10 cellular contexts compared by ENCODE assay signal in the genomic region with DNA sequence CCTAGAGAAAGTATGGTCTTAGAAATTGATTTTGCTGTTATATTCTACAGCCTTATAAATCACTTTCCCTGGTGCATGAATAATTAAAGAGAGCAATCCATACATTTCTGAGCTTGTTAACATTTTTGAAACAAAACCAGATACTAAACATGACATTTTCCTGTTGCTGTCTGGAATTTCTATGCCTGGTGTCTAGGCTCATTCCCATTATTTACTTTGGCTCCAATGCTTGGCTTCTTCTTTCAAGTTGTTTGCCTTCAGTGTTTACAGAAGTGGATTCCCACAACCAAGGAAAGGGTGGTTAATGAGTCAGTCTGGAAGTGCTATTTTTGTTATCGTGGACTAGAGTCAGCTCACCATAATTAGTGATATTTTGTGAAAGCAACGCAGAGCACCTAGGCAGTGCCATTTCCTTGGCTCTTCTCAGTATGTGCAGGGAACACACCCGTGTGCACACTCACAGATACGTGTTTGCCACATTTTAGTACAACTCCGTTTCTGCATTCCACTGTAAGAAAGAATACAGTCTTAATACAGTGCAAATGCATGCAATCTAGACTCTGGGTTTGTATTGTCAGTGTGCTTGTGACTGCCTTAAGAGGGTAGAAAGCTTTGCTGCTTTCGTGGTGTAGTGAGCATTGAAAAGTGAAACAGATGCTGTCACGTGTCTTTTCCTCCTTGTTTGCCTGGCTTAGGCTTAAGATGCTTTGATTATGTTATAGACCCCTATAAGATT.
DNase-seq lines count a peak whose midpoint lies in the region; ATAC-seq, FAIRE-seq and TF ChIP-seq lines count a peak whose summit lies in the region.
"Had no signal": no experiment of that assay in that cellular context is flagged by ENCODE, and none has a peak within 500 bp of the region (broad histone marks: within the 10 kb centered on the region; RNA-seq: fewer than 3 reads in every experiment).

No MANE protein-coding gene starts in this region.

- H3K4me3 ChIP-seq in fibroblast of lung (replicated peaks in 1 of 4; ENCODE audit: control extremely low read depth in 1 of 4, insufficient read depth in 1 of 4, low read depth in 3 of 4, low read length in 4 of 4): peak overlapping the region in 3 of 4 experiments; percentile 18 to 35 (median 28)
- peak overlapping the region in 2 of 4 donors; percentile 12 to 13 for H3K4me3 ChIP-seq in pancreas

- WGBS in pancreas, 2 donors: 7 to 8% methylated on average over 7 of the region's 7 CpGs

- FAIRE-seq in pancreas (lab: Jason Lieb, UNC): peak; percentile 71

- H3K36me3 ChIP-seq in fibroblast of lung (ENCODE audit: control insufficient read depth, insufficient read depth, low read length): no peaks in the 10 kb centered on the region
- H3K36me3 ChIP-seq in pancreas: no peaks in the 10 kb centered on the region

- H2AFZ ChIP-seq in fibroblast of lung (ENCODE audit: low read length): peak overlapping the region; percentile 30

- no peaks in the 10 kb centered on the region for H3K79me2 ChIP-seq in fibroblast of lung (ENCODE audit: control insufficient read depth, insufficient read depth, low read length)

- no peak overlapping the region for H3K9ac ChIP-seq in fibroblast of lung (ENCODE audit: insufficient read depth, low read length)

- no peaks in the 10 kb centered on the region for H4K20me1 ChIP-seq in fibroblast of lung (ENCODE audit: control insufficient read depth, extremely low read depth, insufficient read depth, low read length)

- intact Hi-C loops in pancreas (cut with DNase I): no loop called here

- H3K9me3 ChIP-seq in fibroblast of lung (ENCODE audit: control insufficient read depth, insufficient read depth, low read depth, low read length) (no peaks in the 10 kb centered on the region), pancreas (no peaks in the 10 kb centered on the region)

- H3K27ac ChIP-seq in fibroblast of lung (ENCODE audit: insufficient read depth, low read length) (peak overlapping the region; percentile 49), pancreas (peak overlapping the region in 2 of 4 donors; percentile 11 to 37)

- H3K27me3 ChIP-seq in fibroblast of lung (ENCODE audit: control insufficient read depth, insufficient read depth, low read length): no peaks in the 10 kb centered on the region
- H3K27me3 ChIP-seq in pancreas: no peaks in the 10 kb centered on the region

- H3K4me1 ChIP-seq in fibroblast of lung (ENCODE audit: control insufficient read depth, extremely low read depth, insufficient read depth, low read length) (peaks cover 11% of the 10 kb centered on the region), pancreas (peaks cover 9 to 22% (median 14%) of the 10 kb centered on the region in 3 donors)

- H3K4me2 ChIP-seq in fibroblast of lung (ENCODE audit: extremely low read depth, insufficient read depth, low read length): peak overlapping the region; percentile 85

- TF ChIP-seq CTCF in fibroblast of lung (conservative IDR thresholded peaks at IDR 0.05 in 1 of 2, IDR thresholded peaks at IDR 0.05 in 1 of 2; ENCODE audit: low read depth in 1 of 2, low read length in 2 of 2): no peak
- TF ChIP-seq CTCF in pancreas (IDR thresholded peaks at IDR 0.05): no peak

- DNase-seq in DMS79 treated with DMSO at 0.1 percent for 48 hours (lab: John Stamatoyannopoulos, UW) (peak; percentile 78), NCI-H748 (lab: John Stamatoyannopoulos, UW; ENCODE audit: unreplicated experiment) (peak; percentile 73), fibroblast of lung (ENCODE audit: low read depth in 2 of 2) (peak; percentile 83 to 98), pancreas (peak in 2 of 6 donors; percentile 19 to 20), GF-D8 (lab: John Stamatoyannopoulos, UW) (no peak)
- DNase-seq in stimulated activated CD4-positive, alpha-beta T cell treated with anti-CD3 and anti-CD28 coated beads, Interleukin-2, amount 100 ng/mL, for 48 hours: no peak
- DNase-seq: cortex of kidney, NCI-H2081 treated with DMSO at 0.1 percent for 48 hours had no signal

- ATAC-seq in pancreas: peak; percentile 94 to 97 (median 96)
- no peak for ATAC-seq in HG03521 (IDR thresholded peaks at IDR 0.05; ENCODE audit: unreplicated experiment)
- no peak for ATAC-seq in GM21619 (IDR thresholded peaks at IDR 0.05; ENCODE audit: unreplicated experiment)

Comparison
In these comparisons a context has a peak if more than half of its experiments do, and no peak if none do; other contexts are left out.
1. DNase-seq: peak in DMS79 treated with DMSO at 0.1 percent for 48 hours (single experiment), NCI-H748 (single experiment) and fibroblast of lung (2 of 2); none in GF-D8 (single experiment) and stimulated activated CD4-positive, alpha-beta T cell treated with anti-CD3 and anti-CD28 coated beads, Interleukin-2, amount 100 ng/mL, for 48 hours (0 of 2).
2. ATAC-seq: peak in pancreas (4 of 4); none in HG03521 (single experiment) and GM21619 (single experiment).